11 cellular contexts compared by ENCODE assay signal in the genomic region with DNA sequence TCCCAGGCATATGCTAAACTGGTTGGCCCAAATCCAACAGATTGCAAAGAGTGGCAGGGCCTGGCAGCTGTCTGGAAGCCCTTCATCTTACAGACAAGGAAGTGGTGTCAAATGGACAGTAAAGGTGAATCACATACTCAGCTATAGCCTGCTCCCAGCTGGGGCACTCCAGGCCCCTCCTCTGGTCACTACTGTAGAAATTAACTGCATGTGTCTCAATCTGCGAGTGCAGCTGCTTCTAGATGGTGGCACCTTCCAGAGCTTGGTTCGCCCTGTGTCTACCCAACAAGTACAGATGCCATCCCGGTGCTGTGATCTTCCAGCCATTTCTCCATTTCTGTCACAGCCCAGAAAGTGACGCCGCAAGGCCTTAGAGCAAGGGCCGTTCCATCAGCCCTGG. TPM values are rescaled to one million over a fixed set of nuclear protein-coding genes. Genes with fewer than 3 reads are reported as not detected.
DNase-seq lines count a peak whose midpoint lies in the region; ATAC-seq lines count a peak whose summit lies in the region.
"Had no signal": no experiment of that assay in that cellular context is flagged by ENCODE, and none has a peak within 500 bp of the region (broad histone marks: within the 10 kb centered on the region; RNA-seq: fewer than 3 reads in every experiment).

No MANE protein-coding gene starts in this region.

- H3K36me3 Mint-ChIP-seq in activated T-cell treated with anti-CD3 and anti-CD28 coated beads, Interleukin-2, amount 50 U/mL, for 72 hours (ENCODE audit: insufficient read depth in 2 of 2), result peaks cover 14 to 30% of the 10 kb centered on the region in 2 donors
- H3K36me3 Mint-ChIP-seq in central memory CD8-positive, alpha-beta T cell (ENCODE audit: insufficient read depth), result peaks cover 30% of the 10 kb centered on the region

- no peak overlapping the region for H3K4me3 Mint-ChIP-seq in activated T-cell treated with anti-CD3 and anti-CD28 coated beads, Interleukin-2, amount 50 U/mL, for 72 hours
- no peak overlapping the region for H3K4me3 Mint-ChIP-seq in central memory CD8-positive, alpha-beta T cell
- H3K4me3 Mint-ChIP-seq: activated naive CD8-positive, alpha-beta T cell treated with anti-CD3 and anti-CD28 coated beads, Interleukin-2, amount 10 ng/mL, durations not matched to agents 7 days and 5 days had no signal

- DNase-seq in activated T-cell treated with anti-CD3 and anti-CD28 coated beads, Interleukin-2, amount 50 U/mL, for 72 hours, result no peak
- DNase-seq in activated T-cell treated with anti-CD3 and anti-CD28 coated beads, Interleukin-2, amount 50 U/mL, for 48 hours, result no peak
- DNase-seq in NCI-H2196 (lab: John Stamatoyannopoulos, UW; ENCODE audit: unreplicated experiment), result peak; percentile 78
- DNase-seq in central memory CD8-positive, alpha-beta T cell (ENCODE audit: low spot score in 2 of 2), result no peak
- peak; percentile 10 for DNase-seq in renal cortical epithelial cell (ENCODE audit: low read depth)
- DNase-seq in NK-92 (lab: John Stamatoyannopoulos, UW; ENCODE audit: unreplicated experiment), result no peak
- no peak for DNase-seq in GDM1 (lab: John Stamatoyannopoulos, UW)
- no peak for DNase-seq in NAMALWA (ENCODE audit: low spot score)
- DNase-seq: activated naive CD8-positive, alpha-beta T cell treated with anti-CD3 and anti-CD28 coated beads, Interleukin-2, amount 10 ng/mL, durations not matched to agents 7 days and 5 days; H7 had no signal

- no peaks in the 10 kb centered on the region for H3K9me3 Mint-ChIP-seq in activated T-cell treated with anti-CD3 and anti-CD28 coated beads, Interleukin-2, amount 50 U/mL, for 72 hours
- H3K9me3 Mint-ChIP-seq in central memory CD8-positive, alpha-beta T cell, result no peaks in the 10 kb centered on the region
- H3K9me3 Mint-ChIP-seq: activated naive CD8-positive, alpha-beta T cell treated with anti-CD3 and anti-CD28 coated beads, Interleukin-2, amount 10 ng/mL, durations not matched to agents 7 days and 5 days had no signal

- ATAC-seq in activated T-cell treated with anti-CD3 and anti-CD28 coated beads, Interleukin-2, amount 50 U/mL, for 72 hours (replicated peaks in 1 of 2), result no peak
- no peak for ATAC-seq in central memory CD8-positive, alpha-beta T cell (replicated peaks; ENCODE audit: extremely low read depth, poor library complexity, severe bottlenecking)
- ATAC-seq: activated CD4-positive, CD25-positive, alpha-beta regulatory T cell treated with anti-CD3 and anti-CD28 coated beads, Interleukin-2, amount 50 U/mL, for 24 hours had no signal

- peak overlapping the region; percentile 48 for H3K27ac Mint-ChIP-seq in activated T-cell treated with anti-CD3 and anti-CD28 coated beads, Interleukin-2, amount 50 U/mL, for 72 hours
- peak overlapping the region; percentile 55 for H3K27ac Mint-ChIP-seq in central memory CD8-positive, alpha-beta T cell (ENCODE audit: low read depth)

- peaks cover 15% of the 10 kb centered on the region for H3K4me1 Mint-ChIP-seq in activated T-cell treated with anti-CD3 and anti-CD28 coated beads, Interleukin-2, amount 50 U/mL, for 72 hours (ENCODE audit: low read depth)
- H3K4me1 Mint-ChIP-seq in central memory CD8-positive, alpha-beta T cell, result peaks cover 21% of the 10 kb centered on the region

- no peaks in the 10 kb centered on the region for H3K27me3 Mint-ChIP-seq in activated T-cell treated with anti-CD3 and anti-CD28 coated beads, Interleukin-2, amount 50 U/mL, for 72 hours (ENCODE audit: low read depth)
- no peaks in the 10 kb centered on the region for H3K27me3 Mint-ChIP-seq in central memory CD8-positive, alpha-beta T cell
- H3K27me3 Mint-ChIP-seq: activated naive CD8-positive, alpha-beta T cell treated with anti-CD3 and anti-CD28 coated beads, Interleukin-2, amount 10 ng/mL, durations not matched to agents 7 days and 5 days had no signal

RNA-seq across cellular contexts. Expression of gene OTULIN, which starts 50.2 kb away (rescaled TPM):
- 10 to 100 TPM; 72.9 to 77.9 TPM for total RNA-seq in activated T-cell treated with anti-CD3 and anti-CD28 coated beads, Interleukin-2, amount 50 U/mL, for 72 hours
- 20.0 and 25.2 TPM in 2 replicates for total RNA-seq in renal cortical epithelial cell

Comparison
In these comparisons a context has a peak if more than half of its experiments do, and no peak if none do; other contexts are left out.
1. DNase-seq: peak in NCI-H2196 (single experiment) and renal cortical epithelial cell (single experiment); none in activated T-cell treated with anti-CD3 and anti-CD28 coated beads, Interleukin-2, amount 50 U/mL, for 72 hours (0 of 2), activated T-cell treated with anti-CD3 and anti-CD28 coated beads, Interleukin-2, amount 50 U/mL, for 48 hours (0 of 2), central memory CD8-positive, alpha-beta T cell (0 of 2), NK-92 (single experiment), GDM1 (single experiment) and NAMALWA (single experiment).